22 cellular contexts compared by ENCODE assay signal in genomic region chr14:72060917-72061316, GRCh38.
DNase-seq lines count a peak whose midpoint lies in the region; ATAC-seq, FAIRE-seq and TF ChIP-seq lines count a peak whose summit lies in the region.
"Had no signal": no experiment of that assay in that cellular context is flagged by ENCODE, and none has a peak within 500 bp of the region (broad histone marks: within the 10 kb centered on the region; RNA-seq: fewer than 3 reads in every experiment).

No MANE protein-coding gene starts in this region.

- no peak overlapping the region for H3K27ac ChIP-seq in mammary epithelial cell (ENCODE audit: insufficient read depth, low read depth, low read length)
- H3K27ac ChIP-seq: C4-2B had no signal

- intact Hi-C loops in mammary epithelial cell (cut with micrococcal nuclease) = no loop called here
- intact Hi-C loops in left ventricle myocardium superior (cut with micrococcal nuclease) = no loop called here

- H3K27me3 ChIP-seq in mammary epithelial cell (ENCODE audit: insufficient read depth, low read length) = no peaks in the 10 kb centered on the region

- H2AFZ ChIP-seq in mammary epithelial cell (ENCODE audit: low read depth, low read length) = no peak overlapping the region

- CTCF ChIA-PET in mammary epithelial cell (lab: Charles Lee; ENCODE audit: low non-redundant PET) = no interaction called here

- H3K79me2 ChIP-seq in mammary epithelial cell (ENCODE audit: insufficient read depth, low read length) = no peaks in the 10 kb centered on the region

- no peak for DNase-seq in GM12892 (ENCODE audit: insufficient read length)
- peak; percentile 8 for DNase-seq in H4 (ENCODE audit: low spot score)
- DNase-seq in mammary epithelial cell = peak; percentile 6
- DNase-seq in left ventricle myocardium superior = no peak
- DNase-seq in SKM-1 treated with dmso at 0.1 percent for 144 hours (lab: John Stamatoyannopoulos, UW; ENCODE audit: unreplicated experiment) = no peak
- DNase-seq in RCC 7860 (ENCODE audit: low spot score) = no peak
- DNase-seq in UCSD-AML1 (lab: John Stamatoyannopoulos, UW; ENCODE audit: unreplicated experiment) = no peak
- DNase-seq: CD8-positive, alpha-beta memory T cell; DMS 273 treated with DMSO at 0.1 percent for 48 hours; DMS79; EL; GDM1; H7; NCI-H2081; NCI-H2227 treated with DMSO at 0.1 percent for 48 hours; NCI-H510A; NCI-H69 had no signal

- FAIRE-seq in GM12892 (lab: Jason Lieb, UNC) = peak; percentile 24
- no peak for FAIRE-seq in RCC 7860 (lab: Jason Lieb, UNC)
- FAIRE-seq: GM12891, GM19239 had no signal

- no peak overlapping the region for H3K9ac ChIP-seq in mammary epithelial cell (ENCODE audit: insufficient read depth, low read length)

- H3K4me2 ChIP-seq in mammary epithelial cell (ENCODE audit: insufficient read depth, low read depth, low read length) = no peak overlapping the region

- H3K36me3 ChIP-seq in mammary epithelial cell (ENCODE audit: insufficient read depth, low read length) = no peaks in the 10 kb centered on the region

- no peak overlapping the region for H3K4me3 ChIP-seq in mammary epithelial cell (replicated peaks in 1 of 3; ENCODE audit: insufficient read depth in 1 of 3, low read depth in 2 of 3, low read length in 3 of 3)

- ATAC-seq in left ventricle myocardium superior (peak; percentile 71), GM18505 (IDR thresholded peaks at IDR 0.05; ENCODE audit: unreplicated experiment) (no peak)
- ATAC-seq: Panc1 had no signal

- WGBS in mammary epithelial cell (ENCODE audit: low coverage, missing lambda C conversion rate) = 50% methylated on average over 1 of the region's 1 CpG

- BruUV-seq in mammary epithelial cell (replicated peaks; lab: Mats Ljungman, UMichigan) = no TSS peak

- dilution Hi-C loops in mammary epithelial cell (cut with HindIII; ENCODE audit: low sequenced_read_pairs) = no loop called here

- TF ChIP-seq CTCF in mammary epithelial cell (conservative IDR thresholded peaks at IDR 0.05 in 1 of 2, IDR thresholded peaks at IDR 0.05 in 1 of 2; ENCODE audit: extremely low read depth in 1 of 2, insufficient read depth in 1 of 2, low read depth in 1 of 2, low read length in 2 of 2) = no peak

- in situ Hi-C loops in mammary epithelial cell (cut with MboI; ENCODE audit: low sequenced_read_pairs in 2 of 2) = no loop called here

- no peaks in the 10 kb centered on the region for H3K9me3 ChIP-seq in mammary epithelial cell (replicated peaks; ENCODE audit: insufficient read depth, low read length)

- H3K4me1 ChIP-seq in mammary epithelial cell (ENCODE audit: insufficient read depth, low read length) = no peaks in the 10 kb centered on the region

- H4K20me1 ChIP-seq in mammary epithelial cell (ENCODE audit: insufficient read depth, low read length) = no peaks in the 10 kb centered on the region

- TF ChIP-seq POLR2A in GM12892 (IDR thresholded peaks at IDR 0.05; ENCODE audit: low read depth, low read length) (no peak), GM18505 (IDR thresholded peaks at IDR 0.05; ENCODE audit: borderline replicate concordance, extremely low read depth, insufficient read depth, insufficient read length) (no peak)

Comparison
In these comparisons a context has a peak if more than half of its experiments do, and no peak if none do; other contexts are left out.
1. DNase-seq: peak in H4 (single experiment) and mammary epithelial cell (single experiment); none in GM12892 (single experiment), left ventricle myocardium superior (single experiment), SKM-1 treated with dmso at 0.1 percent for 144 hours (single experiment), RCC 7860 (single experiment) and UCSD-AML1 (single experiment).